Comparison of ENCODE assay signal across 9 cellular contexts in the genomic region with DNA sequence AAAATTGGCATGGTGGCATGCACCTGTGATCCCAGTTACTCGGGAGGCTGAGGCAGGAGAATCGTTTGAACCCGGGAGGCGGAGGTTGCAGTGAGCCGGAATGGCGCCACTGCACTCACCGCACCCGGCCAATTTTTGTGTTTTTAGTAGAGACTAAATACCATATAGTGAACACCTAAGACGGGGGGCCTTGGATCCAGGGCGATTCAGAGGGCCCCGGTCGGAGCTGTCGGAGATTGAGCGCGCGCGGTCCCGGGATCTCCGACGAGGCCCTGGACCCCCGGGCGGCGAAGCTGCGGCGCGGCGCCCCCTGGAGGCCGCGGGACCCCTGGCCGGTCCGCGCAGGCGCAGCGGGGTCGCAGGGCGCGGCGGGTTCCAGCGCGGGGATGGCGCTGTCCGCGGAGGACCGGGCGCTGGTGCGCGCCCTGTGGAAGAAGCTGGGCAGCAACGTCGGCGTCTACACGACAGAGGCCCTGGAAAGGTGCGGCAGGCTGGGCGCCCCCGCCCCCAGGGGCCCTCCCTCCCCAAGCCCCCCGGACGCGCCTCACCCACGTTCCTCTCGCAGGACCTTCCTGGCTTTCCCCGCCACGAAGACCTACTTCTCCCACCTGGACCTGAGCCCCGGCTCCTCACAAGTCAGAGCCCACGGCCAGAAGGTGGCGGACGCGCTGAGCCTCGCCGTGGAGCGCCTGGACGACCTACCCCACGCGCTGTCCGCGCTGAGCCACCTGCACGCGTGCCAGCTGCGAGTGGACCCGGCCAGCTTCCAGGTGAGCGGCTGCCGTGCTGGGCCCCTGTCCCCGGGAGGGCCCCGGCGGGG. TPM values are rescaled to one million over a fixed set of nuclear protein-coding genes. Genes with fewer than 3 reads are reported as not detected.
A peak's percentile ranks its signal among the peaks of the same experiment; 100 is the strongest.
DNase-seq lines count a peak whose midpoint lies in the region; ATAC-seq, FAIRE-seq and TF ChIP-seq lines count a peak whose summit lies in the region.
"Had no signal": no experiment of that assay in that cellular context is flagged by ENCODE, and none has a peak within 500 bp of the region (broad histone marks: within the 10 kb centered on the region; RNA-seq: fewer than 3 reads in every experiment).

Gene HBQ1 (plus strand): TSS at position 359 of the 820 bp plus-strand sequence. CDS start 28 bp downstream, at position 387.

- H3K4me3 ChIP-seq in fibroblast of the aortic adventitia (ENCODE audit: low read depth, low read length) (peak within 1 kb of the TSS; percentile 43), parathyroid adenoma (ENCODE audit: low read depth, low read length) (peak within 1 kb of the TSS; percentile 27)
- H3K4me3 ChIP-seq: lung had no signal

- H2AFZ ChIP-seq in parathyroid adenoma = peak within 1 kb of the TSS; percentile 51

- POLR2A ChIA-PET in activated CD8-positive, alpha-beta T cell treated with anti-CD3 and anti-CD28 coated beads, Interleukin-2, amount 10 ng/mL, durations not matched to agents 7 days and 5 days (lab: Charles Lee) = interaction anchor here (0.7 to 1.1 kb wide), 2 partner anchors 12 to 48 kb away, joined by 3 read pairs; no protein-coding TSS in a partner anchor

- H3K79me2 ChIP-seq in parathyroid adenoma = no peaks in the 10 kb centered on the region

- peak within 1 kb of the TSS; percentile 55 for H3K4me2 ChIP-seq in parathyroid adenoma (ENCODE audit: low read length)

- no peak within 1 kb of the TSS for H3K27ac Mint-ChIP-seq in activated CD8-positive, alpha-beta T cell treated with anti-CD3 and anti-CD28 coated beads, Interleukin-2, amount 10 ng/mL, durations not matched to agents 7 days and 5 days

- no peaks in the 10 kb centered on the region for H3K36me3 Mint-ChIP-seq in activated CD8-positive, alpha-beta T cell treated with anti-CD3 and anti-CD28 coated beads, Interleukin-2, amount 10 ng/mL, durations not matched to agents 7 days and 5 days (ENCODE audit: low read depth)

- H3K9me3 ChIP-seq in parathyroid adenoma (ENCODE audit: control insufficient read depth, low read length) = no peaks in the 10 kb centered on the region

- H3K4me1 ChIP-seq in parathyroid adenoma = peaks cover 9% of the 10 kb centered on the region

- H3K27me3 ChIP-seq in parathyroid adenoma (ENCODE audit: control insufficient read depth, insufficient read depth, low read length) = peaks cover 6% of the 10 kb centered on the region

- H3K4me3 Mint-ChIP-seq in activated CD8-positive, alpha-beta T cell treated with anti-CD3 and anti-CD28 coated beads, Interleukin-2, amount 10 ng/mL, durations not matched to agents 7 days and 5 days = no peak within 1 kb of the TSS

- no peak for ATAC-seq in activated CD8-positive, alpha-beta T cell treated with anti-CD3 and anti-CD28 coated beads, Interleukin-2, amount 10 ng/mL, durations not matched to agents 7 days and 5 days
- no peak for ATAC-seq in HG03457 (IDR thresholded peaks at IDR 0.05; ENCODE audit: unreplicated experiment)

- FAIRE-seq in HTR-8/SVneo (lab: Jason Lieb, UNC) (no peak), urothelium cell line (lab: Jason Lieb, UNC) (no peak)

- H3K9me3 Mint-ChIP-seq in activated CD8-positive, alpha-beta T cell treated with anti-CD3 and anti-CD28 coated beads, Interleukin-2, amount 10 ng/mL, durations not matched to agents 7 days and 5 days (ENCODE audit: insufficient read depth) = no peaks in the 10 kb centered on the region

- peaks cover 14% of the 10 kb centered on the region for H3K4me1 Mint-ChIP-seq in activated CD8-positive, alpha-beta T cell treated with anti-CD3 and anti-CD28 coated beads, Interleukin-2, amount 10 ng/mL, durations not matched to agents 7 days and 5 days (ENCODE audit: low read depth)

- CTCF ChIA-PET in activated CD8-positive, alpha-beta T cell treated with anti-CD3 and anti-CD28 coated beads, Interleukin-2, amount 10 ng/mL, durations not matched to agents 7 days and 5 days (lab: Charles Lee) = interaction anchor here (0.6 to 3.1 kb wide), 6 partner anchors 12 to 114 kb away, joined by 3 to 17 read pairs (median 7); partner anchors contain the start of gene RHBDF1

- peaks cover 28% of the 10 kb centered on the region for H3K27me3 Mint-ChIP-seq in activated CD8-positive, alpha-beta T cell treated with anti-CD3 and anti-CD28 coated beads, Interleukin-2, amount 10 ng/mL, durations not matched to agents 7 days and 5 days (ENCODE audit: low read depth)

- TF ChIP-seq CTCF in C4-2B (conservative IDR thresholded peaks at IDR 0.05) (peak; percentile 83), fibroblast of the aortic adventitia (IDR thresholded peaks at IDR 0.05; ENCODE audit: insufficient read depth, low read length) (peak; percentile 18), parathyroid adenoma (IDR thresholded peaks at IDR 0.05) (no peak)

- DNase-seq in HTR-8/SVneo (ENCODE audit: insufficient read length, low spot score) = peak; percentile 71
- DNase-seq in activated CD8-positive, alpha-beta T cell treated with anti-CD3 and anti-CD28 coated beads, Interleukin-2, amount 10 ng/mL, durations not matched to agents 7 days and 5 days = peak; percentile 38
- no peak for DNase-seq in fibroblast of the aortic adventitia (ENCODE audit: low read depth)
- DNase-seq in A172 (ENCODE audit: low spot score) = no peak
- DNase-seq in urothelium cell line (ENCODE audit: low spot score) = no peak

- peak within 1 kb of the TSS; percentile 70 for H3K27ac ChIP-seq in C4-2B
- no peak within 1 kb of the TSS for H3K27ac ChIP-seq in parathyroid adenoma

- no peaks in the 10 kb centered on the region for H3K36me3 ChIP-seq in parathyroid adenoma (ENCODE audit: control insufficient read depth, insufficient read depth, low read length)

- H3K9ac ChIP-seq in parathyroid adenoma = no peak within 1 kb of the TSS

RNA-seq across cellular contexts. Expression of gene HBQ1, which starts in this region (rescaled TPM):
- total RNA-seq in activated CD8-positive, alpha-beta T cell treated with anti-CD3 and anti-CD28 coated beads, Interleukin-2, amount 10 ng/mL, durations not matched to agents 7 days and 5 days = not detected
- 0.63 TPM in 1 of 2 replicates, not detected in the other for total RNA-seq in fibroblast of the aortic adventitia (ENCODE audit: low replicate concordance)
- total RNA-seq in A172 (2014; rRNA removed; shearing (Covaris generic)) = not detected in 2 replicates

Comparison
In these comparisons a context has a peak if more than half of its experiments do, and no peak if none do; other contexts are left out.
1. Peak in DNase-seq in activated CD8-positive, alpha-beta T cell treated with anti-CD3 and anti-CD28 coated beads, Interleukin-2, amount 10 ng/mL, durations not matched to agents 7 days and 5 days; RNA of the gene not detected or under 1 TPM.